Comparison of ENCODE assay signal across 22 cellular contexts in the genomic region with DNA sequence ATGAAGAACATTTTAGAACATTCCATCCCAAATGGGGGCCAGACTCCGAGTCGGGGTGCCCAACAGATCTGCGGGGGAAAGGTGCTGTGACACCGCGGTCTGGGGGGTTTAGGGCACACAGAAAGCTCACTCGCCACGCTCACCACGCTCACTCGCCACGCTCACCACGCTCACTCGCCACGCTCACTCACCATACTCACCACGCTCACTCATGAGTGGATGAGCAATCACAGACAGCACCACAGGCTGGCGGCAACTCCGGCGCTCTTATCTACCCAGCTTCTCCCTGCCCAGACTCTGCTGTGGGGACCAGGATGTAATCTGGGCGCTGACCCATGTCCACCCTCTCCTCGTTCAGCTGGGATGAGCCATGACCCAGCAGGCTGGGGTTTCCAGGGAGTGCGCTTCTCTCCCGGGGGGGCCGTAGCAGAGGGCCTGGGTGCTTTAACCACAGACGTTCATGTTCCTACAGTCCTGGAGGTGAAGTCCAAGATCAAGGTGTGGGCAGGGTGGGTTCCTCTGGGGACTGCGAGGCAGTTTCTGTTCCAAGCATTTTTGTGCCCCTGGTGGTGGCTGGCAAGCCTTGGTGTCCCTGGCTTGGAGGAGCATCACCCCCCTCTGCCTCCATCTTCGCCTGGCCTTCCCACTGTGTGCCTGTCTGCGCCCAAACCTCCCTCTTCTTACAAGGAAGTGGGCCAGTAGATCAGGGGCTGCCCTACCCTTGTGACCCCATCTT.
DNase-seq lines count a peak whose midpoint lies in the region; FAIRE-seq and TF ChIP-seq lines count a peak whose summit lies in the region.
"Had no signal": no experiment of that assay in that cellular context is flagged by ENCODE, and none has a peak within 500 bp of the region (broad histone marks: within the 10 kb centered on the region; RNA-seq: fewer than 3 reads in every experiment).

No MANE protein-coding gene starts in this region.

- H2AFZ ChIP-seq in neural progenitor cell (replicated peaks), result no peak overlapping the region

- H3F3A ChIP-seq in neural progenitor cell (ENCODE audit: low read depth), result no peaks in the 10 kb centered on the region

- no peak for TF ChIP-seq POLR2A in GM12891 (IDR thresholded peaks at IDR 0.05; ENCODE audit: low read depth, low read length)

- TF ChIP-seq CTCF in kidney (IDR thresholded peaks at IDR 0.05; ENCODE audit: borderline replicate concordance, extremely low read depth, insufficient read depth) (no peak), neural progenitor cell (IDR thresholded peaks at IDR 0.05) (no peak)

- H3K4me2 ChIP-seq in neural progenitor cell, result no peak overlapping the region

- H3K9me3 Mint-ChIP-seq in neural progenitor cell, result no peaks in the 10 kb centered on the region

- peaks cover 2% of the 10 kb centered on the region for H3K36me3 Mint-ChIP-seq in neural progenitor cell
- H3K36me3 Mint-ChIP-seq: CD4-positive, CD25-positive, alpha-beta regulatory T cell had no signal

- H3K27me3 ChIP-seq in neural progenitor cell, result no peaks in the 10 kb centered on the region
- H3K27me3 ChIP-seq: SJCRH30 had no signal

- no peaks in the 10 kb centered on the region for H4K20me1 ChIP-seq in neural progenitor cell (ENCODE audit: low read depth)

- H3K4me1 ChIP-seq in kidney (ENCODE audit: control insufficient read depth in 1 of 2, insufficient read depth in 1 of 2, low read depth in 1 of 2, low read length in 2 of 2) (no peaks in the 10 kb centered on the region), neural progenitor cell (no peaks in the 10 kb centered on the region)

- H3K36me3 ChIP-seq in kidney (ENCODE audit: control insufficient read depth in 1 of 2, insufficient read depth in 2 of 2, low read length in 2 of 2), result no peaks in the 10 kb centered on the region
- H3K36me3 ChIP-seq in neural progenitor cell, result no peaks in the 10 kb centered on the region
- H3K36me3 ChIP-seq: SJCRH30 had no signal

- no peaks in the 10 kb centered on the region for H3K9me3 ChIP-seq in kidney (ENCODE audit: control insufficient read depth in 1 of 2, low read length in 2 of 2)
- no peaks in the 10 kb centered on the region for H3K9me3 ChIP-seq in neural progenitor cell (ENCODE audit: low read depth)
- H3K9me3 ChIP-seq: SJCRH30 had no signal

- H3K79me2 ChIP-seq in neural progenitor cell (ENCODE audit: low read depth), result no peaks in the 10 kb centered on the region

- H3K27ac ChIP-seq in kidney (ENCODE audit: low read depth in 2 of 2, low read length in 2 of 2) (no peak overlapping the region), neural progenitor cell (no peak overlapping the region)
- H3K27ac ChIP-seq: SJCRH30 had no signal

- no peak for DNase-seq in GM12891 (ENCODE audit: insufficient read length, low spot score)
- no peak for DNase-seq in HTR-8/SVneo (ENCODE audit: insufficient read length, low spot score)
- peak; percentile 44 for DNase-seq in kidney
- no peak for DNase-seq in neural progenitor cell (ENCODE audit: low spot score)
- no peak for DNase-seq in epidermal melanocyte (ENCODE audit: insufficient read length, low spot score)
- no peak for DNase-seq in CD1c-positive myeloid dendritic cell (ENCODE audit: extremely low spot score)
- no peak for DNase-seq in NCI-H128 (lab: John Stamatoyannopoulos, UW; ENCODE audit: unreplicated experiment)
- DNase-seq: ACHN; AML-193; CD4-positive, CD25-positive, alpha-beta regulatory T cell; COR-L47; GDM1; HCEC 1CT; IMR-90; NCI-H1436; NCI-H1930; NCI-H226; NCI-H524; NCI-H82; OCI-M1; RPMI8226; SJCRH30 had no signal

- intact Hi-C loops in kidney (cut with DNase I), result no loop called here

- no peak overlapping the region for H3K4me3 ChIP-seq in kidney (ENCODE audit: low read length in 2 of 2)
- H3K4me3 ChIP-seq in neural progenitor cell, result no peak overlapping the region
- H3K4me3 ChIP-seq: SJCRH30 had no signal

- H3K27me3 Mint-ChIP-seq in neural progenitor cell (ENCODE audit: insufficient read depth, low read depth), result peaks cover 11% of the 10 kb centered on the region
- H3K27me3 Mint-ChIP-seq: CD4-positive, CD25-positive, alpha-beta regulatory T cell had no signal

- H3K4me1 Mint-ChIP-seq in neural progenitor cell, result peaks cover 23% of the 10 kb centered on the region
- H3K4me1 Mint-ChIP-seq: CD4-positive, CD25-positive, alpha-beta regulatory T cell had no signal

- FAIRE-seq in GM12891 (lab: Jason Lieb, UNC) (peak; percentile 56), HTR-8/SVneo (lab: Jason Lieb, UNC) (peak; percentile 4), kidney (lab: Jason Lieb, UNC) (no peak)

- H3K9ac ChIP-seq in kidney (ENCODE audit: low read length in 2 of 2), result no peak overlapping the region
- H3K9ac ChIP-seq in neural progenitor cell, result no peak overlapping the region

- peak overlapping the region; percentile 74 for H3K27ac Mint-ChIP-seq in neural progenitor cell
- H3K27ac Mint-ChIP-seq: CD4-positive, CD25-positive, alpha-beta regulatory T cell had no signal

- no peak overlapping the region for H3K4me3 Mint-ChIP-seq in neural progenitor cell
- H3K4me3 Mint-ChIP-seq: CD4-positive, CD25-positive, alpha-beta regulatory T cell had no signal

TF ChIP-seq in GM12891, 5 proteins besides CTCF, POLR2A, EP300 and RAD21:
- TF ChIP-seq PAX5 (IDR thresholded peaks at IDR 0.05; ENCODE audit: insufficient read depth, low read length, severe bottlenecking) (no peak), TAF1 (IDR thresholded peaks at IDR 0.05; ENCODE audit: low read depth, low read length) (no peak), POU2F2 (IDR thresholded peaks at IDR 0.05; ENCODE audit: low read depth, low read length) (no peak), POLR2AphosphoS5 (IDR thresholded peaks at IDR 0.05; ENCODE audit: low read depth, low read length) (no peak), SPI1 (IDR thresholded peaks at IDR 0.05; ENCODE audit: low read depth, low read length) (no peak)
